ENCODE assay signal across 9 cellular contexts in the genomic region with DNA sequence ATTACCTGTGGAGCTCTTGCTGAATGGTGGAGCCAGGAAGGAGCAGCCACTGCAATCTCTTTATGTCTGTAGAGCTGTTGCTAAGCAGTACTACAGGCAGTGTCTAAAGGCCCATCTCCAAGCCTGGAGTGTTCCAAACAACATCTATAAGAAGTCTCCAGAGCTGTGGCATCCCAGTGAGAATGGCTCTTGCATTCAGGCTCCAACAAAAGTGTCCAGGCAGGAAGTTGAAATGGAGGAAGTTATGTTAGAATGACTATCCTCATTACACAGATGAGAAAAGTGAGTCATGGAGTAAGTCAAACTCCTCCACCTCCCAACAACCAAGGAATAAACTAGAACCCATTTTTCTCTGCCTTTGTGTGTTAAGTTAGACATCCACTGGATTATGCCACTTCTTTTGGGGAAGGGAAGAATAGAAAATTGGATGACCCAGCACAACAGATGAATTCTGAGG.
DNase-seq lines count a peak whose midpoint lies in the region; ATAC-seq and TF ChIP-seq lines count a peak whose summit lies in the region.
"Had no signal": no experiment of that assay in that cellular context is flagged by ENCODE, and none has a peak within 500 bp of the region (broad histone marks: within the 10 kb centered on the region; RNA-seq: fewer than 3 reads in every experiment).

No MANE protein-coding gene starts in this region.

- no peak for TF ChIP-seq CTCF in RWPE1 (conservative IDR thresholded peaks at IDR 0.05; ENCODE audit: low read depth)

- H3K9ac ChIP-seq in skeletal muscle satellite cell (ENCODE audit: low read depth, low read length) = peak overlapping the region; percentile 90

- POLR2A ChIA-PET in RWPE1 (lab: Yijun Ruan, JAX; ENCODE audit: low non-redundant PET) = no interaction called here

- no peaks in the 10 kb centered on the region for H3K27me3 ChIP-seq in skeletal muscle satellite cell (ENCODE audit: control insufficient read depth, insufficient read depth, low read length)

- H3K4me3 ChIP-seq in skeletal muscle satellite cell (ENCODE audit: low read length) = peak overlapping the region; percentile 65

- H3K27ac ChIP-seq in RWPE1 = peak overlapping the region; percentile 96

- TF ChIP-seq POLR2A in erythroblast (IDR thresholded peaks at IDR 0.05; ENCODE audit: low read length) = no peak

- H3K4me1 ChIP-seq in skeletal muscle satellite cell (ENCODE audit: control insufficient read depth, insufficient read depth, low read length) = peaks cover 38% of the 10 kb centered on the region

- H3K9me3 ChIP-seq in skeletal muscle satellite cell (replicated peaks; ENCODE audit: low read length) = no peaks in the 10 kb centered on the region

- DNase-seq in HK-2 (ENCODE audit: unreplicated experiment) (peak; percentile 50), RWPE1 (ENCODE audit: low spot score) (no peak), erythroblast (lab: John Stamatoyannopoulos, UW) (peak; percentile 30 to 77), NCI-H446 (lab: John Stamatoyannopoulos, UW) (no peak)
- DNase-seq: glutamatergic neuron, NCI-H2029 treated with DMSO at 0.1 percent for 48 hours had no signal

- peak overlapping the region; percentile 82 for H3K4me2 ChIP-seq in skeletal muscle satellite cell (ENCODE audit: low read length)

- H3K36me3 ChIP-seq in skeletal muscle satellite cell (ENCODE audit: insufficient read depth, low read length) = no peaks in the 10 kb centered on the region

- ATAC-seq in GM21381 (IDR thresholded peaks at IDR 0.05; ENCODE audit: unreplicated experiment) (no peak), HG02973 (IDR thresholded peaks at IDR 0.05; ENCODE audit: unreplicated experiment) (no peak)

- CTCF ChIA-PET in RWPE1 (lab: Yijun Ruan, JAX) = interaction anchor here (0.8 kb wide), 1 partner anchor 307 kb away, joined by 4 read pairs; no protein-coding TSS in a partner anchor

Comparison
In these comparisons a context has a peak if more than half of its experiments do, and no peak if none do; other contexts are left out.
1. DNase-seq: peak in HK-2 (single experiment) and erythroblast (2 of 2); none in RWPE1 (single experiment) and NCI-H446 (0 of 2).